17 cellular contexts compared by ENCODE assay signal in genomic region chrX:140503230-140503585, GRCh38. TPM values are rescaled to one million over a fixed set of nuclear protein-coding genes. Genes with fewer than 3 reads are reported as not detected.
DNase-seq lines count a peak whose midpoint lies in the region; ATAC-seq, FAIRE-seq and TF ChIP-seq lines count a peak whose summit lies in the region.
"Had no signal": no experiment of that assay in that cellular context is flagged by ENCODE, and none has a peak within 500 bp of the region (broad histone marks: within the 10 kb centered on the region; RNA-seq: fewer than 3 reads in every experiment).

No MANE protein-coding gene starts in this region.

- peak overlapping the region; percentile 92 for H3K27ac Mint-ChIP-seq in neural crest cell (ENCODE audit: unreplicated experiment)
- H3K27ac Mint-ChIP-seq: natural killer cell had no signal

- DNase-seq in right cardiac atrium, result no peak
- DNase-seq in cardiac septum (ENCODE audit: low spot score), result no peak
- no peak for DNase-seq in dorsolateral prefrontal cortex
- no peak for DNase-seq in neural crest cell (ENCODE audit: low read depth, low spot score)
- DNase-seq in GM20000 (ENCODE audit: low spot score), result no peak
- no peak for DNase-seq in D721Med (ENCODE audit: insufficient read length, low spot score)
- DNase-seq in NCI-H2227 treated with DMSO at 0.1 percent for 48 hours (lab: John Stamatoyannopoulos, UW), result no peak
- DNase-seq: activated gamma-delta T cell, cortex of kidney, natural killer cell had no signal

- ATAC-seq in right cardiac atrium (no peak), HG03439 (IDR thresholded peaks at IDR 0.05; ENCODE audit: unreplicated experiment) (no peak)
- ATAC-seq: activated CD4-positive, CD25-positive, alpha-beta regulatory T cell treated with anti-CD3 and anti-CD28 coated beads, Interleukin-2, amount 50 U/mL, for 24 hours; K562; natural killer cell had no signal

- H3K27me3 Mint-ChIP-seq in neural crest cell (ENCODE audit: low read depth), result peaks cover 90% of the 10 kb centered on the region

- H3K27ac ChIP-seq in right cardiac atrium (ENCODE audit: low read length) (no peak overlapping the region), dorsolateral prefrontal cortex (no peak overlapping the region)

- H3K9me3 Mint-ChIP-seq in neural crest cell, result no peaks in the 10 kb centered on the region
- H3K9me3 Mint-ChIP-seq: natural killer cell had no signal

- WGBS in right cardiac atrium, result 3% methylated on average over 15 of the region's 15 CpGs

- no peaks in the 10 kb centered on the region for H3K9me3 ChIP-seq in right cardiac atrium (ENCODE audit: control insufficient read depth, low read length)

- H3K27me3 ChIP-seq in right cardiac atrium (ENCODE audit: control insufficient read depth, insufficient read depth), result no peaks in the 10 kb centered on the region
- peaks cover 0 to 99% (median 74%) of the 10 kb centered on the region in 45 donors for H3K27me3 ChIP-seq in dorsolateral prefrontal cortex

- peaks cover 6% of the 10 kb centered on the region for H3K4me1 ChIP-seq in right cardiac atrium (ENCODE audit: control insufficient read depth, insufficient read depth, low read length)

- TF ChIP-seq CTCF in dorsolateral prefrontal cortex (IDR thresholded peaks at IDR 0.05 in 54 of 56, conservative IDR thresholded peaks at IDR 0.05 in 2 of 56; ENCODE audit: low read depth in 1 of 56, partially characterized antibody in 56 of 56), result peak in 1 of 56 donors; percentile 2
- TF ChIP-seq CTCF in neural crest cell (conservative IDR thresholded peaks at IDR 0.05), result peak; percentile 11
- no peak for TF ChIP-seq CTCF in GM20000 (IDR thresholded peaks at IDR 0.05; ENCODE audit: extremely low read depth, missing control alignments)
- no peak for TF ChIP-seq CTCF in D721Med (IDR thresholded peaks at IDR 0.05; ENCODE audit: insufficient read depth, missing control alignments)

- H3K36me3 Mint-ChIP-seq in neural crest cell (ENCODE audit: low read depth), result peaks cover 17% of the 10 kb centered on the region
- H3K36me3 Mint-ChIP-seq: natural killer cell had no signal

- H3K4me3 ChIP-seq in right cardiac atrium (ENCODE audit: low read length) (peak overlapping the region; percentile 54), dorsolateral prefrontal cortex (peak overlapping the region in 54 of 59 donors; percentile 12 to 66 (median 44))
- H3K4me3 ChIP-seq: K562 had no signal

- peaks cover 63% of the 10 kb centered on the region for H3K4me1 Mint-ChIP-seq in neural crest cell
- H3K4me1 Mint-ChIP-seq: natural killer cell had no signal

- intact Hi-C loops in right cardiac atrium (cut with DNase I) (no loop called here), cardiac septum (cut with DNase I) (no loop called here), dorsolateral prefrontal cortex (cut with DNase I) (loop anchor here in 1 of 2 donors (10.0 kb wide), 2 partner anchors 358 to 408 kb away; a partner anchor contains a TSS)

- peak overlapping the region; percentile 97 for H3K4me3 Mint-ChIP-seq in neural crest cell
- H3K4me3 Mint-ChIP-seq: natural killer cell had no signal

- FAIRE-seq in D721Med (lab: Jason Lieb, UNC), result no peak
- FAIRE-seq: GM18507, K562 had no signal

RNA-seq across cellular contexts. Expression of gene SOX3, which starts 1.7 kb away (rescaled TPM):
- total RNA-seq in right cardiac atrium (not detected), cardiac septum (not detected), dorsolateral prefrontal cortex (1 to 10 TPM in 13 of 120 experiments, under 1 TPM in 83, not detected in 24; 0.20 to 1.8 (median 0.52) TPM), neural crest cell (201 and 205 TPM in 2 replicates)
- not detected for polyA plus RNA-seq in right cardiac atrium
- total RNA-seq: G401, K562, kidney epithelial cell, natural killer cell had no signal
- polyA plus RNA-seq: BJ, K562 had no signal

Comparison
In these comparisons a context has a peak if more than half of its experiments do, and no peak if none do; other contexts are left out.
1. RNA of gene SOX3, which starts 1.7 kb away (total RNA-seq): 201 to 205 TPM in neural crest cell; 0.20 to 1.8 TPM in dorsolateral prefrontal cortex, not detected in cardiac septum (single experiment) and not detected in right cardiac atrium; every median in the first group is over 10 times any median in the second.